19 cellular contexts compared by ENCODE assay signal in the genomic region with DNA sequence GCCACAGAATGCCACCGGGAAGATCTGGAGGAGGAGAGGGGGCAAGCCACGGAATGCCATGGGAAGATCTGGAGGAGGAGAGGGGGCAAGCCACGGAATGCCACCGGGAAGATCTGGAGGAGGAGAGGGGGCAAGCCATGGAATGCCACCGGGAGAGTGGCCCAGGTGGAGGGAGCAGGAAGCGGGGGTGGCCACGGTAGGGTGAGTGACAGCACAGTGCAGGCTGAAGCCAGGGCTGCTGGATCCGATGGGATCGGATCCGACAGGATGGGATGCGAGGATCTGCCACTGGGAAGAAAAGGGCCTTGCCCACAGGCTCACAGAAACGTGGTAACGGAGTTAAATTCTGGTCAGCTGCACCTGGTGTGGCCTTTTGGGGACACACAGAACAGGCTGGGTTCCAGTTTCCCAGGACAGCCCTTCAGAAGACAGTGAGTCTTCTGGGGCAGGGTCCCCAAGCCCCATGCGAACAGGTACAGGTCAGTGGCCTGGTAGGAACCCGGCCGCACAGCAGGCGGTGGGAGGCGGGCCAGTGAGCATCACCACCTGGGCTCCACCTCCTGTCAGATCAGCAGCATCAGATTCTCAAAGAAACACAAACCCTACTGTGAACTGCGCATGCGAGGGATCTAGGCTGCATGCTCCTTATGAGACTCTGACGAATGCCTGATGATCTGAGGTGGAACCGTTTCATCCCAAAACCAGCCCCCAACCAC.
"Had no signal": no experiment of that assay in that cellular context is flagged by ENCODE, and none has a peak within 500 bp of the region (broad histone marks: within the 10 kb centered on the region; RNA-seq: fewer than 3 reads in every experiment).

No MANE protein-coding gene starts in this region.

- DNase-seq: activated B cell treated with CpG ODN at 0.5 μM for 24 hours; activated CD4-positive, alpha-beta memory T cell treated with anti-CD3 and anti-CD28 coated beads for 36 hours; activated CD4-positive, alpha-beta T cell treated with anti-CD3 and anti-CD28 coated beads for 4 hours; activated naive CD4-positive, alpha-beta T cell treated with anti-CD3 and anti-CD28 coated beads for 36 hours; activated naive CD8-positive, alpha-beta T cell treated with anti-CD3 and anti-CD28 coated beads, Interleukin-2, amount 50 U/mL, for 24 hours; activated T-cell treated with anti-CD3 and anti-CD28 coated beads for 4 hours; anterior cingulate cortex; cortex of kidney; nucleus accumbens; retina; SK-N-SH; stimulated activated CD4-positive, alpha-beta T cell treated with anti-CD3 and anti-CD28 coated beads, Interleukin-2, amount 100 ng/mL, for 24 hours; stimulated activated naive CD8-positive, alpha-beta T cell treated with anti-CD3 and anti-CD28 coated beads, Interleukin-15, amount 100 ng/mL, for 72 hours; T-cell had no signal

- ATAC-seq: activated naive CD8-positive, alpha-beta T cell treated with anti-CD3 and anti-CD28 coated beads, Interleukin-2, amount 50 U/mL, for 24 hours; natural killer cell treated with Interleukin-12 subunit alpha and Interleukin-12 subunit beta and Interleukin-15 and Interleukin-18, amount 100 ng/mL, for 72 hours; stimulated activated naive CD8-positive, alpha-beta T cell treated with anti-CD3 and anti-CD28 coated beads, Interleukin-15, amount 100 ng/mL, for 72 hours; T-cell had no signal

- H3K4me3 ChIP-seq: upper lobe of left lung had no signal

- H3K27me3 Mint-ChIP-seq: activated B cell treated with CpG ODN at 0.5 μM for 24 hours; activated CD4-positive, alpha-beta memory T cell treated with anti-CD3 and anti-CD28 coated beads for 36 hours; activated naive CD8-positive, alpha-beta T cell treated with anti-CD3 and anti-CD28 coated beads, Interleukin-2, amount 50 U/mL, for 24 hours; central memory CD8-positive, alpha-beta T cell; natural killer cell treated with Interleukin-12 subunit alpha and Interleukin-12 subunit beta and Interleukin-15 and Interleukin-18, amount 100 ng/mL, for 72 hours; stimulated activated naive CD8-positive, alpha-beta T cell treated with anti-CD3 and anti-CD28 coated beads, Interleukin-15, amount 100 ng/mL, for 72 hours; T-cell had no signal

- H3K4me3 Mint-ChIP-seq: activated B cell treated with CpG ODN at 0.5 μM for 24 hours; activated CD4-positive, alpha-beta memory T cell treated with anti-CD3 and anti-CD28 coated beads for 36 hours; activated naive CD4-positive, alpha-beta T cell treated with anti-CD3 and anti-CD28 coated beads for 36 hours; activated naive CD8-positive, alpha-beta T cell treated with anti-CD3 and anti-CD28 coated beads, Interleukin-2, amount 50 U/mL, for 24 hours; activated T-helper 1 cell treated with anti-CD3 and anti-CD28 coated beads, Interleukin-12 subunit alpha, Interleukin-12 subunit beta, Interleukin-2, Interleukin-4 antibody, amounts not matched to agents 30 ng/mL and 10 ng/mL and 1 ng/mL, durations not matched to agents 14 hours and 24 hours and 36 hours; central memory CD8-positive, alpha-beta T cell; natural killer cell treated with Interleukin-12 subunit alpha and Interleukin-12 subunit beta and Interleukin-15 and Interleukin-18, amount 100 ng/mL, for 72 hours; stimulated activated naive CD8-positive, alpha-beta T cell treated with anti-CD3 and anti-CD28 coated beads, Interleukin-15, amount 100 ng/mL, for 72 hours; T-cell had no signal

- H3K27me3 ChIP-seq: upper lobe of left lung had no signal

- H3K36me3 Mint-ChIP-seq: activated CD4-positive, alpha-beta memory T cell treated with anti-CD3 and anti-CD28 coated beads for 36 hours; natural killer cell treated with Interleukin-12 subunit alpha and Interleukin-12 subunit beta and Interleukin-15 and Interleukin-18, amount 100 ng/mL, for 72 hours had no signal

- H3K27ac Mint-ChIP-seq: activated B cell treated with CpG ODN at 0.5 μM for 24 hours; activated CD4-positive, alpha-beta memory T cell treated with anti-CD3 and anti-CD28 coated beads for 36 hours; activated naive CD4-positive, alpha-beta T cell treated with anti-CD3 and anti-CD28 coated beads for 36 hours; activated naive CD8-positive, alpha-beta T cell treated with anti-CD3 and anti-CD28 coated beads, Interleukin-2, amount 50 U/mL, for 24 hours; activated T-helper 1 cell treated with anti-CD3 and anti-CD28 coated beads, Interleukin-12 subunit alpha, Interleukin-12 subunit beta, Interleukin-2, Interleukin-4 antibody, amounts not matched to agents 30 ng/mL and 10 ng/mL and 1 ng/mL, durations not matched to agents 14 hours and 24 hours and 36 hours; T-cell had no signal

- H3K9me3 Mint-ChIP-seq: activated B cell treated with CpG ODN at 0.5 μM for 24 hours; activated CD4-positive, alpha-beta memory T cell treated with anti-CD3 and anti-CD28 coated beads for 36 hours; activated naive CD8-positive, alpha-beta T cell treated with anti-CD3 and anti-CD28 coated beads, Interleukin-2, amount 50 U/mL, for 24 hours; activated T-helper 1 cell treated with anti-CD3 and anti-CD28 coated beads, Interleukin-12 subunit alpha, Interleukin-12 subunit beta, Interleukin-2, Interleukin-4 antibody, amounts not matched to agents 30 ng/mL and 10 ng/mL and 1 ng/mL, durations not matched to agents 14 hours and 24 hours and 36 hours; central memory CD8-positive, alpha-beta T cell; immature natural killer cell; natural killer cell treated with Interleukin-12 subunit alpha and Interleukin-12 subunit beta and Interleukin-15 and Interleukin-18, amount 100 ng/mL, for 72 hours had no signal

- H3K36me3 ChIP-seq: upper lobe of left lung had no signal

- H3K9me3 ChIP-seq: SK-N-SH, upper lobe of left lung had no signal

- H3K9ac ChIP-seq: SK-N-SH had no signal
